Comparison of ENCODE assay signal across 1 cellular context in the genomic region with DNA sequence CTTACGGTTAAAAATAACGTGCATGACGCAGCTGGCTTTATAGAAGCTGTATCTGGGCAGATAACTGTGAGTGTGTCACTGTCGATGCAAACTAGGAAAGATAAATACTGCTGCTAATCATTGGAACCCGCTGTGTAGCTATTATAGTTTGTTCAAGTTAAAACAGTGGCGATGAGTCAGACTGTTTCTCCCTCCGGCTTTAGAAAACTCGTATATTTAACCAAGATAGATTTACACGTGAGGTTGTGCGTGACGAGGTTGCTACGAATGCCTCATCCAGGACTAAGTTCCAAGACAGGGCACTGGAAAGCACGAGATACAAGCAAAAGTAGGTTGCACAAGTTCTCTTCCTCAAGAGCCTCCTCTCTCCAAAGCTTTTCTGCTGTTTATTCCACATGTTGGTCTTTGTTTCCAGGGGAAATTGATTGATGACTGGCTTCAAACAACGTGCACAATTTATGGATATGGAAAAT.
A peak's percentile ranks its signal among the peaks of the same experiment; 100 is the strongest.
TF ChIP-seq lines count a peak whose summit lies in the region.

No MANE protein-coding gene starts in this region.

TF ChIP-seq in K562, 482 proteins besides CTCF, POLR2A, EP300 and RAD21 (continued from another document):
- TF ChIP-seq CUX1 (CRISPR knock-in tag; IDR thresholded peaks at IDR 0.05) (no peak), RBM17 (IDR thresholded peaks at IDR 0.05; ENCODE audit: borderline replicate concordance, low read depth, low read length) (no peak), KLF6 (CRISPR knock-in tag; IDR thresholded peaks at IDR 0.05; ENCODE audit: borderline replicate concordance) (no peak), TCF7L2 (IDR thresholded peaks at IDR 0.05; ENCODE audit: low read depth, low read length) (no peak), FOXP1 (CRISPR knock-in tag; IDR thresholded peaks at IDR 0.05) (no peak), MAFF (IDR thresholded peaks at IDR 0.05; ENCODE audit: low read length) (no peak), MEF2D (tag; conservative IDR thresholded peaks at IDR 0.05; ENCODE audit: low read depth) (peak; percentile 72), ZNF778 (CRISPR knock-in tag; IDR thresholded peaks at IDR 0.05) (no peak), BHLHE40 (IDR thresholded peaks at IDR 0.05; ENCODE audit: low read length) (peak; percentile 63), TAL1 (IDR thresholded peaks at IDR 0.05) (peak; percentile 61; the same call in 1 of the 2 replicates), ZBTB43 (CRISPR knock-in tag; IDR thresholded peaks at IDR 0.05) (no peak), CBFA2T3 (IDR thresholded peaks at IDR 0.05) (peak; percentile 77), JUND (IDR thresholded peaks at IDR 0.05; ENCODE audit: borderline replicate concordance, low read depth, low read length) (no peak), JUND (tag; IDR thresholded peaks at IDR 0.05; ENCODE audit: borderline replicate concordance, low read depth, low read length) (peak; percentile 72; the same call in 1 of the 3 replicates), SAP30 (IDR thresholded peaks at IDR 0.05; ENCODE audit: borderline replicate concordance, insufficient read depth, low read depth, low read length, poor library complexity, severe bottlenecking) (no peak), NFE2 (IDR thresholded peaks at IDR 0.05; ENCODE audit: low read depth) (peak; percentile 62), WHSC1 (IDR thresholded peaks at IDR 0.05; ENCODE audit: low read length) (no peak), TEAD4 (IDR thresholded peaks at IDR 0.05; ENCODE audit: low read length) (peak; percentile 76), TEAD4 (CRISPR knock-in tag; IDR thresholded peaks at IDR 0.05; ENCODE audit: borderline replicate concordance) (no peak), SREBF1 (IDR thresholded peaks at IDR 0.05; ENCODE audit: borderline replicate concordance, low read depth, low read length) (no peak), POLR2AphosphoS5 (IDR thresholded peaks at IDR 0.05; ENCODE audit: control insufficient read depth, insufficient read depth, low read depth, low read length) (peak; percentile 21; the same call in 1 of the 2 replicates), SMARCA4 (IDR thresholded peaks at IDR 0.05) (peak; percentile 42; the same call in 1 of the 2 replicates), CREB1 (IDR thresholded peaks at IDR 0.05) (peak; percentile 44; the same call in 1 of the 2 replicates), CREB1 (CRISPR knock-in tag; IDR thresholded peaks at IDR 0.05) (no peak), ARID1B (IDR thresholded peaks at IDR 0.05) (peak; percentile 67), DPF2 (IDR thresholded peaks at IDR 0.05) (peak; percentile 46; the same call in 1 of the 2 replicates), CBFA2T2 (conservative IDR thresholded peaks at IDR 0.05) (peak; percentile 53), SNRNP70 (optimal IDR thresholded peaks at IDR 0.05; ENCODE audit: low read depth, low read length) (no peak), FOSL1 (tag; conservative IDR thresholded peaks at IDR 0.05) (peak; percentile 89), NFIC (IDR thresholded peaks at IDR 0.05) (peak; percentile 10; the same call in 1 of the 2 replicates)
- TF ChIP-seq, protein P1, sequence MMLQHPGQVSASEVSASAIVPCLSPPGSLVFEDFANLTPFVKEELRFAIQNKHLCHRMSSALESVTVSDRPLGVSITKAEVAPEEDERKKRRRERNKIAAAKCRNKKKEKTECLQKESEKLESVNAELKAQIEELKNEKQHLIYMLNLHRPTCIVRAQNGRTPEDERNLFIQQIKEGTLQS (IDR thresholded peaks at IDR 0.05) = peak; percentile 45; the same call in 1 of the 2 replicates
- TF ChIP-seq, protein P1 (CRISPR knock-in tag; conservative IDR thresholded peaks at IDR 0.05) = no peak
- TF ChIP-seq, protein P2, sequence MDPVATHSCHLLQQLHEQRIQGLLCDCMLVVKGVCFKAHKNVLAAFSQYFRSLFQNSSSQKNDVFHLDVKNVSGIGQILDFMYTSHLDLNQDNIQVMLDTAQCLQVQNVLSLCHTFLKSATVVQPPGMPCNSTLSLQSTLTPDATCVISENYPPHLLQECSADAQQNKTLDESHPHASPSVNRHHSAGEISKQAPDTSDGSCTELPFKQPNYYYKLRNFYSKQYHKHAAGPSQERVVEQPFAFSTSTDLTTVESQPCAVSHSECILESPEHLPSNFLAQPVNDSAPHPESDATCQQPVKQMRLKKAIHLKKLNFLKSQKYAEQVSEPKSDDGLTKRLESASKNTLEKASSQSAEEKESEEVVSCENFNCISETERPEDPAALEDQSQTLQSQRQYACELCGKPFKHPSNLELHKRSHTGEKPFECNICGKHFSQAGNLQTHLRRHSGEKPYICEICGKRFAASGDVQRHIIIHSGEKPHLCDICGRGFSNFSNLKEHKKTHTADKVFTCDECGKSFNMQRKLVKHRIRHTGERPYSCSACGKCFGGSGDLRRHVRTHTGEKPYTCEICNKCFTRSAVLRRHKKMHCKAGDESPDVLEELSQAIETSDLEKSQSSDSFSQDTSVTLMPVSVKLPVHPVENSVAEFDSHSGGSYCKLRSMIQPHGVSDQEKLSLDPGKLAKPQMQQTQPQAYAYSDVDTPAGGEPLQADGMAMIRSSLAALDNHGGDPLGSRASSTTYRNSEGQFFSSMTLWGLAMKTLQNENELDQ (CRISPR knock-in tag; IDR thresholded peaks at IDR 0.05; ENCODE audit: borderline replicate concordance) = no peak
